8 cellular contexts compared by ENCODE assay signal in genomic region chr17:7836596-7837374, GRCh38. TPM values are rescaled to one million over a fixed set of nuclear protein-coding genes. Genes with fewer than 3 reads are reported as not detected.
A peak's percentile ranks its signal among the peaks of the same experiment; 100 is the strongest.
DNase-seq lines count a peak whose midpoint lies in the region; ATAC-seq and TF ChIP-seq lines count a peak whose summit lies in the region.

No MANE protein-coding gene starts in this region.

- peak overlapping the region; percentile 98 for H3K27ac ChIP-seq in CD4-positive, alpha-beta T cell (ENCODE audit: low read depth, low read length)
- H3K27ac ChIP-seq in mesenchymal stem cell (ENCODE audit: low read length, poor library complexity, severe bottlenecking) = peak overlapping the region; percentile 90

- H2AFZ ChIP-seq in mesenchymal stem cell (ENCODE audit: low read depth, low read length) = peak overlapping the region; percentile 16

- H3K4me1 ChIP-seq in mesenchymal stem cell (ENCODE audit: control insufficient read depth, insufficient read depth, low read depth, low read length) = peaks cover 36% of the 10 kb centered on the region

- 0% methylated on average over 9 of the region's 19 CpGs for WGBS in mesenchymal stem cell

- peak in 6 of 10 experiments; percentile 45 to 71 (median 52) for DNase-seq in CD4-positive, alpha-beta T cell
- DNase-seq in HUDEP-2 (lab: John Stamatoyannopoulos, UW; ENCODE audit: unreplicated experiment in 76 of 76) (peak in 72 of 76 experiments; percentile 42 to 97 (median 92)), NCI-H82 treated with DMSO at 0.1 percent for 48 hours (lab: John Stamatoyannopoulos, UW; ENCODE audit: unreplicated experiment) (peak; percentile 100), endothelial cell (ENCODE audit: low spot score) (peak; percentile 96), mesenchymal stem cell (peak; percentile 99)
- peak; percentile 80 for DNase-seq in activated CD8-positive, alpha-beta T cell treated with anti-CD3 and anti-CD28 coated beads for 36 hours
- peak; percentile 79 for DNase-seq in stimulated activated CD8-positive, alpha-beta memory T cell treated with anti-CD3 and anti-CD28 coated beads, Interleukin-4, amount 100 ng/mL, for 48 hours

- peak overlapping the region; percentile 68 for H4K8ac ChIP-seq in mesenchymal stem cell (ENCODE audit: low read length)

- peak overlapping the region; percentile 70 for H2AK5ac ChIP-seq in mesenchymal stem cell (ENCODE audit: low read length, severe bottlenecking)

- H3K18ac ChIP-seq in mesenchymal stem cell (ENCODE audit: low read depth in 1 of 2, low read length in 2 of 2) = peak overlapping the region; percentile 96 to 99

- no peaks in the 10 kb centered on the region for H3K9me3 ChIP-seq in CD4-positive, alpha-beta T cell (ENCODE audit: control insufficient read depth, low read length)
- no peaks in the 10 kb centered on the region for H3K9me3 ChIP-seq in mesenchymal stem cell (ENCODE audit: control insufficient read depth, low read length)

- peaks cover 43% of the 10 kb centered on the region for H3K36me3 Mint-ChIP-seq in CD4-positive, alpha-beta T cell (ENCODE audit: low read depth)
- peaks cover 18% of the 10 kb centered on the region for H3K36me3 Mint-ChIP-seq in activated CD8-positive, alpha-beta T cell treated with anti-CD3 and anti-CD28 coated beads for 36 hours (ENCODE audit: low read depth)
- peaks cover 14% of the 10 kb centered on the region for H3K36me3 Mint-ChIP-seq in endothelial cell (ENCODE audit: low read depth, unreplicated experiment)

- H3K9ac ChIP-seq in mesenchymal stem cell (ENCODE audit: low read length) = peak overlapping the region; percentile 98

- peak overlapping the region; percentile 75 to 97 for H3K4me3 ChIP-seq in mesenchymal stem cell (ENCODE audit: insufficient read depth in 1 of 2, low read depth in 1 of 2, low read length in 2 of 2)

- H2BK120ac ChIP-seq in mesenchymal stem cell (ENCODE audit: low read depth, low read length) = peak overlapping the region; percentile 95

- H3K14ac ChIP-seq in mesenchymal stem cell (ENCODE audit: low read length in 2 of 2) = no peak overlapping the region

- intact Hi-C loops in CD4-positive, alpha-beta T cell (cut with DNase I, micrococcal nuclease) = loop anchor here (5.0 to 10.0 kb wide), 3 partner anchors 149 to 321 kb away; partner anchors contain the start of genes PER1 (in 1 of the 2), TP53 (in 1 of the 2) and WRAP53 (in 1 of the 2)
- intact Hi-C loops in activated CD8-positive, alpha-beta T cell treated with anti-CD3 and anti-CD28 coated beads for 36 hours (cut with micrococcal nuclease) = no loop called here

- H3K79me1 ChIP-seq in mesenchymal stem cell (replicated peaks; ENCODE audit: low read length, poor library complexity, severe bottlenecking) = peaks cover 12% of the 10 kb centered on the region

- H2BK12ac ChIP-seq in mesenchymal stem cell (ENCODE audit: low read length in 2 of 2) = peak overlapping the region; percentile 49 to 65

- H3K27ac Mint-ChIP-seq in CD4-positive, alpha-beta T cell = peak overlapping the region; percentile 98
- peak overlapping the region; percentile 86 for H3K27ac Mint-ChIP-seq in activated CD8-positive, alpha-beta T cell treated with anti-CD3 and anti-CD28 coated beads for 36 hours
- peak overlapping the region; percentile 99 for H3K27ac Mint-ChIP-seq in endothelial cell (ENCODE audit: unreplicated experiment)

- H3K9me3 Mint-ChIP-seq in CD4-positive, alpha-beta T cell = no peaks in the 10 kb centered on the region
- H3K9me3 Mint-ChIP-seq in activated CD8-positive, alpha-beta T cell treated with anti-CD3 and anti-CD28 coated beads for 36 hours = no peaks in the 10 kb centered on the region
- no peaks in the 10 kb centered on the region for H3K9me3 Mint-ChIP-seq in endothelial cell (ENCODE audit: unreplicated experiment)

- peaks cover 54% of the 10 kb centered on the region for H3K4me1 Mint-ChIP-seq in CD4-positive, alpha-beta T cell (ENCODE audit: low read depth)
- H3K4me1 Mint-ChIP-seq in activated CD8-positive, alpha-beta T cell treated with anti-CD3 and anti-CD28 coated beads for 36 hours (ENCODE audit: low read depth) = peaks cover 54% of the 10 kb centered on the region
- H3K4me1 Mint-ChIP-seq in endothelial cell (ENCODE audit: unreplicated experiment) = peaks cover 55% of the 10 kb centered on the region

- peak overlapping the region; percentile 9 for H2BK5ac ChIP-seq in mesenchymal stem cell (ENCODE audit: low read depth, low read length, poor library complexity, severe bottlenecking)

- ATAC-seq in CD4-positive, alpha-beta T cell (ENCODE audit: poor library complexity) = no peak
- no peak for ATAC-seq in activated CD8-positive, alpha-beta T cell treated with anti-CD3 and anti-CD28 coated beads for 36 hours
- ATAC-seq in GM18868 (IDR thresholded peaks at IDR 0.05; ENCODE audit: unreplicated experiment) = no peak

- CTCF ChIA-PET in CD4-positive, alpha-beta T cell (lab: Charles Lee) = interaction anchor here (1.0 to 2.4 kb wide), 4 partner anchors 15 to 153 kb away, joined by 3 to 28 read pairs (median 6); partner anchors contain the start of gene NAA38
- CTCF ChIA-PET in activated CD8-positive, alpha-beta T cell treated with anti-CD3 and anti-CD28 coated beads for 36 hours (lab: Charles Lee) = interaction anchor here (0.9 to 6.2 kb wide), 6 partner anchors 12 to 154 kb away, joined by 3 to 50 read pairs (median 6); partner anchors contain the start of gene NAA38

- TF ChIP-seq CTCF in CD4-positive, alpha-beta T cell (IDR thresholded peaks at IDR 0.05) = no peak
- TF ChIP-seq CTCF in activated CD8-positive, alpha-beta T cell treated with anti-CD3 and anti-CD28 coated beads for 36 hours (IDR thresholded peaks at IDR 0.05) = no peak
- TF ChIP-seq CTCF in endothelial cell (IDR thresholded peaks at IDR 0.05; ENCODE audit: unreplicated experiment) = no peak

- H3K36me3 ChIP-seq in mesenchymal stem cell (ENCODE audit: control insufficient read depth in 1 of 2, insufficient read depth in 2 of 2, low read depth in 1 of 2, low read length in 2 of 2) = peaks cover 3 to 12% of the 10 kb centered on the region in 2 experiments

- peak overlapping the region; percentile 88 for H4K91ac ChIP-seq in mesenchymal stem cell (ENCODE audit: low read length)

- POLR2A ChIA-PET in CD4-positive, alpha-beta T cell (lab: Charles Lee) = interaction anchor here (1.0 to 10.1 kb wide), 7 partner anchors 9 to 337 kb away, joined by 4 to 83 read pairs (median 36); partner anchors contain the start of genes CYB5D1, NAA38, TP53 and WRAP53
- POLR2A ChIA-PET in activated CD8-positive, alpha-beta T cell treated with anti-CD3 and anti-CD28 coated beads for 36 hours (lab: Charles Lee) = interaction anchor here (0.6 to 7.2 kb wide), 9 partner anchors 11 to 439 kb away, joined by 3 to 74 read pairs (median 3); partner anchors contain the start of genes CYB5D1, NAA38 and TP53

- peak overlapping the region; percentile 99 for H3K4me2 ChIP-seq in mesenchymal stem cell (ENCODE audit: low read length, poor library complexity, severe bottlenecking)

- H3K23ac ChIP-seq in mesenchymal stem cell (ENCODE audit: low read length in 2 of 2) = peak overlapping the region in 1 of 2 experiments; percentile 76

- H3K4me3 Mint-ChIP-seq in CD4-positive, alpha-beta T cell = peak overlapping the region; percentile 93
- H3K4me3 Mint-ChIP-seq in activated CD8-positive, alpha-beta T cell treated with anti-CD3 and anti-CD28 coated beads for 36 hours = peak overlapping the region; percentile 83
- peak overlapping the region; percentile 97 for H3K4me3 Mint-ChIP-seq in endothelial cell (ENCODE audit: unreplicated experiment)

- H2BK15ac ChIP-seq in mesenchymal stem cell (ENCODE audit: low read depth, poor library complexity, severe bottlenecking) = peak overlapping the region; percentile 91

- H3K27me3 ChIP-seq in CD4-positive, alpha-beta T cell (ENCODE audit: control insufficient read depth, insufficient read depth, low read length) = no peaks in the 10 kb centered on the region
- peaks cover 2 to 13% of the 10 kb centered on the region in 2 experiments for H3K27me3 ChIP-seq in mesenchymal stem cell (ENCODE audit: control insufficient read depth in 1 of 2, insufficient read depth in 1 of 2, low read length in 2 of 2)

- peaks cover 4% of the 10 kb centered on the region for H3K27me3 Mint-ChIP-seq in CD4-positive, alpha-beta T cell
- no peaks in the 10 kb centered on the region for H3K27me3 Mint-ChIP-seq in activated CD8-positive, alpha-beta T cell treated with anti-CD3 and anti-CD28 coated beads for 36 hours
- H3K27me3 Mint-ChIP-seq in endothelial cell (ENCODE audit: unreplicated experiment) = peaks cover 46% of the 10 kb centered on the region

- H3K4ac ChIP-seq in mesenchymal stem cell (ENCODE audit: low read depth in 1 of 2, low read length in 2 of 2) = peak overlapping the region; percentile 69 to 91

RNA-seq across cellular contexts. Expression of gene KDM6B, which starts 2.8 kb away (rescaled TPM):
- total RNA-seq in CD4-positive, alpha-beta T cell = 100 to 1,000 TPM; 189 to 191 TPM
- total RNA-seq in activated CD8-positive, alpha-beta T cell treated with anti-CD3 and anti-CD28 coated beads for 36 hours = 10 to 100 TPM; 49.2 to 53.8 TPM
- 47.4 TPM for total RNA-seq in endothelial cell (ENCODE audit: unreplicated experiment)
- polyA plus RNA-seq in mesenchymal stem cell (2013, experiment 1 of 2) = 16.2 TPM
- 16.4 TPM for polyA plus RNA-seq in mesenchymal stem cell (2013, experiment 2 of 2)

RNA-seq across cellular contexts. Expression of gene TMEM88, which starts 18.1 kb away (rescaled TPM):
- 10 to 100 TPM; 29.3 to 29.6 TPM for total RNA-seq in CD4-positive, alpha-beta T cell
- total RNA-seq in activated CD8-positive, alpha-beta T cell treated with anti-CD3 and anti-CD28 coated beads for 36 hours = 1 to 10 TPM; 2.4 to 2.9 TPM
- total RNA-seq in endothelial cell (ENCODE audit: unreplicated experiment) = 13.6 TPM
- polyA plus RNA-seq in mesenchymal stem cell (2013, experiment 1 of 2) = 79.2 TPM
- 76.9 TPM for polyA plus RNA-seq in mesenchymal stem cell (2013, experiment 2 of 2)

RNA-seq across cellular contexts. Expression of gene NAA38, which starts 20.6 kb away (rescaled TPM):
- total RNA-seq in CD4-positive, alpha-beta T cell = 10 to 100 TPM; 15.4 to 16.3 TPM
- total RNA-seq in activated CD8-positive, alpha-beta T cell treated with anti-CD3 and anti-CD28 coated beads for 36 hours = 10 to 100 TPM; 72.8 to 77.2 TPM
- total RNA-seq in endothelial cell (ENCODE audit: unreplicated experiment) = 97.9 TPM
- polyA plus RNA-seq in mesenchymal stem cell (2013, experiment 1 of 2) = 98.1 TPM
- 95.0 TPM for polyA plus RNA-seq in mesenchymal stem cell (2013, experiment 2 of 2)

RNA-seq across cellular contexts. Expression of gene CYB5D1, which starts 21.0 kb away (rescaled TPM):
- 1 to 10 TPM; 8.7 TPM for total RNA-seq in CD4-positive, alpha-beta T cell
- 10 to 100 TPM; 13.5 to 16.2 TPM for total RNA-seq in activated CD8-positive, alpha-beta T cell treated with anti-CD3 and anti-CD28 coated beads for 36 hours
- 6.4 TPM for total RNA-seq in endothelial cell (ENCODE audit: unreplicated experiment)
- polyA plus RNA-seq in mesenchymal stem cell (2013, experiment 1 of 2) = 7.9 TPM
- polyA plus RNA-seq in mesenchymal stem cell (2013, experiment 2 of 2) = 8.0 TPM

RNA-seq across cellular contexts. Expression of gene CHD3, which starts 51.8 kb away (rescaled TPM):
- total RNA-seq in CD4-positive, alpha-beta T cell = 100 to 1,000 TPM; 263 to 297 TPM
- total RNA-seq in activated CD8-positive, alpha-beta T cell treated with anti-CD3 and anti-CD28 coated beads for 36 hours = 100 to 1,000 TPM; 130 to 139 TPM
- total RNA-seq in endothelial cell (ENCODE audit: unreplicated experiment) = 133 TPM
- 56.3 TPM for polyA plus RNA-seq in mesenchymal stem cell (2013, experiment 1 of 2)
- polyA plus RNA-seq in mesenchymal stem cell (2013, experiment 2 of 2) = 50.2 TPM
